Comparison of ENCODE assay signal across 8 cellular contexts in genomic region chr2:171922230-171923022, GRCh38. TPM values are rescaled to one million over a fixed set of nuclear protein-coding genes. Genes with fewer than 3 reads are reported as not detected.
A peak's percentile ranks its signal among the peaks of the same experiment; 100 is the strongest.
DNase-seq lines count a peak whose midpoint lies in the region; ATAC-seq and TF ChIP-seq lines count a peak whose summit lies in the region.

Gene HAT1, plus strand, starts transcription at chr2:171922461. Its CDS starts 40 bp downstream, at chr2:171922501.

- intact Hi-C loops in activated B cell treated with CpG ODN at 0.5 μM for 24 hours (cut with micrococcal nuclease) = loop anchor here (1.0 to 10.0 kb wide), 8 partner anchors 28 to 994 kb away; partner anchors contain the start of genes DCAF17, DLX2, DYNC1I2 and GORASP2

- DNase-seq in AG08395 (ENCODE audit: low spot score) (peak; percentile 98), NCI-H345 (lab: John Stamatoyannopoulos, UW) (peak; percentile 99), activated B cell treated with CpG ODN at 0.5 μM for 24 hours (peak; percentile 94), caudate nucleus (lab: John Stamatoyannopoulos, UW) (peak; percentile 80 to 99 (median 95)), immature natural killer cell (peak; percentile 97 to 98 (median 97)), smooth muscle cell of the brain vasculature (ENCODE audit: low read depth, low spot score) (peak; percentile 94)

- POLR2A ChIA-PET in activated B cell treated with CpG ODN at 0.5 μM for 24 hours (lab: Charles Lee) = interaction anchor here (0.9 to 2.6 kb wide), 5 partner anchors 26 to 235 kb away, joined by 3 to 23 read pairs (median 5); partner anchors contain the start of genes DYNC1I2 and SLC25A12

- peak; percentile 98 for ATAC-seq in HG03196 (IDR thresholded peaks at IDR 0.05; ENCODE audit: unreplicated experiment)
- ATAC-seq in activated B cell treated with CpG ODN at 0.5 μM for 24 hours (ENCODE audit: low read depth) = peak; percentile 97

- in situ Hi-C loops in GM18951 (cut with MboI; ENCODE audit: low sequenced_read_pairs, unreplicated experiment) = no loop called here

- H3K4me1 Mint-ChIP-seq in activated B cell treated with CpG ODN at 0.5 μM for 24 hours (peaks cover 33% of the 10 kb centered on the region), immature natural killer cell (peaks cover 31 to 49% of the 10 kb centered on the region in 2 donors)

- peak; percentile 66 for TF ChIP-seq POLR2A in GM18951 (IDR thresholded peaks at IDR 0.05; ENCODE audit: extremely low read depth, insufficient read depth, insufficient read length)

- H3K9me3 Mint-ChIP-seq in activated B cell treated with CpG ODN at 0.5 μM for 24 hours (no peaks in the 10 kb centered on the region), immature natural killer cell (no peaks in the 10 kb centered on the region)

- H3K4me3 Mint-ChIP-seq in activated B cell treated with CpG ODN at 0.5 μM for 24 hours (peak within 1 kb of the TSS; percentile 100), immature natural killer cell (peak within 1 kb of the TSS; percentile 96 to 100 (median 100))

- peak within 1 kb of the TSS; percentile 79 for H3K27ac ChIP-seq in caudate nucleus (ENCODE audit: low read depth, low read length)

- H3K27ac Mint-ChIP-seq in activated B cell treated with CpG ODN at 0.5 μM for 24 hours (peak within 1 kb of the TSS; percentile 99), immature natural killer cell (peak within 1 kb of the TSS; percentile 94 to 100 (median 98))

- no peaks in the 10 kb centered on the region for H3K27me3 Mint-ChIP-seq in activated B cell treated with CpG ODN at 0.5 μM for 24 hours
- peaks cover 0 to 7% (median 3%) of the 10 kb centered on the region in 3 donors for H3K27me3 Mint-ChIP-seq in immature natural killer cell (ENCODE audit: low read depth in 3 of 3)

- TF ChIP-seq CTCF in activated B cell treated with CpG ODN at 0.5 μM for 24 hours (IDR thresholded peaks at IDR 0.05) = no peak

- H3K36me3 Mint-ChIP-seq in activated B cell treated with CpG ODN at 0.5 μM for 24 hours (ENCODE audit: low read depth) (peaks cover 20% of the 10 kb centered on the region), immature natural killer cell (peaks cover 0 to 9% (median 6%) of the 10 kb centered on the region in 3 donors)

- CTCF ChIA-PET in activated B cell treated with CpG ODN at 0.5 μM for 24 hours (lab: Charles Lee) = interaction anchor here (1.0 to 1.5 kb wide), 2 partner anchors 28 to 180 kb away, joined by 3 to 5 read pairs; partner anchors contain the start of genes DLX2 and SLC25A12

RNA-seq across cellular contexts. Expression of gene HAT1, which starts in this region (rescaled TPM):
- total RNA-seq in activated B cell treated with CpG ODN at 0.5 μM for 24 hours = 35.9 and 36.2 TPM in 2 replicates
- 100 to 1,000 TPM in 1 of 3 donors, 10 to 100 TPM in 2; 49.0 to 103 (median 70.6) TPM for polyA plus RNA-seq in immature natural killer cell

Comparison
In these comparisons a context has a peak if more than half of its experiments do, and no peak if none do; other contexts are left out.
1. Peak in every context shown above with its lines: DNase-seq, ATAC-seq and H3K27ac ChIP-seq.